2 cellular contexts compared by ENCODE assay signal in genomic region chr9:7591501-7591900, GRCh38.
TF ChIP-seq lines count a peak whose summit lies in the region.

No MANE protein-coding gene starts in this region.

TF ChIP-seq in A549, 52 proteins besides CTCF, POLR2A, EP300 and RAD21 (continued from another document):
- TF ChIP-seq HOXB13 (CRISPR knock-in tag; IDR thresholded peaks at IDR 0.05; ENCODE audit: low read depth) = no peak
- no peak for TF ChIP-seq HOXB5 (CRISPR knock-in tag; IDR thresholded peaks at IDR 0.05)
- no peak for TF ChIP-seq ESRRA (IDR thresholded peaks at IDR 0.05; ENCODE audit: borderline replicate concordance, low read length)
- no peak for TF ChIP-seq BCL3 (IDR thresholded peaks at IDR 0.05)

TF ChIP-seq in IMR-90, 13 proteins besides CTCF, POLR2A, EP300 and RAD21 (continued from another document):
- peak; percentile 74 for TF ChIP-seq MAFK (IDR thresholded peaks at IDR 0.05; ENCODE audit: low read depth, low read length)
TF ChIP-seq in IMR-90: peak in this region for 1.
